ENCODE assay signal across 1 cellular context in the genomic region with DNA sequence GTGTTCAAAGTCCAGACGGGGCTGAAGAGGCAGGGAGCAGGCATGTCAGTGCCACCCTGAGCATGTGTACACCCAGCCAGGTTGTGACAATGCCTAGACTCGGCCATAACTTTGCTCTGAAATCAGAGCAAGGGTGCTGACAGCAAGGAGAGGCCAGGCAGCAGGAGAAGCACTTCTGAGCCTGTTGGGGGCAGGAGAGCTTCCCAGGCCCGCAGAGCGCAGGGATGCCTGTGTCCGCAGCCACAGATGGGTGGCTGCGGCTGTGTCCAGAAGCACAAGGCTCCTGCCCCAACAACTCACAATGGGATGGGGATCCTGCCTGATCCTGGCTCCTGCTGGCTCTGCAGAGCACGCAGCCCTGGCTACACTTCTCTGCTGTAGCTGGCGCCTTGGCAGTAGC.
TF ChIP-seq lines count a peak whose summit lies in the region.

No MANE protein-coding gene starts in this region.

TF ChIP-seq in H1, 55 proteins besides CTCF, POLR2A, EP300 and RAD21 (continued from another document):
- TF ChIP-seq, protein P1, sequence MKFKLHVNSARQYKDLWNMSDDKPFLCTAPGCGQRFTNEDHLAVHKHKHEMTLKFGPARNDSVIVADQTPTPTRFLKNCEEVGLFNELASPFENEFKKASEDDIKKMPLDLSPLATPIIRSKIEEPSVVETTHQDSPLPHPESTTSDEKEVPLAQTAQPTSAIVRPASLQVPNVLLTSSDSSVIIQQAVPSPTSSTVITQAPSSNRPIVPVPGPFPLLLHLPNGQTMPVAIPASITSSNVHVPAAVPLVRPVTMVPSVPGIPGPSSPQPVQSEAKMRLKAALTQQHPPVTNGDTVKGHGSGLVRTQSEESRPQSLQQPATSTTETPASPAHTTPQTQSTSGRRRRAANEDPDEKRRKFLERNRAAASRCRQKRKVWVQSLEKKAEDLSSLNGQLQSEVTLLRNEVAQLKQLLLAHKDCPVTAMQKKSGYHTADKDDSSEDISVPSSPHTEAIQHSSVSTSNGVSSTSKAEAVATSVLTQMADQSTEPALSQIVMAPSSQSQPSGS (IDR thresholded peaks at IDR 0.05; ENCODE audit: low read length): no peak
- no peak for TF ChIP-seq SP4 (IDR thresholded peaks at IDR 0.05; ENCODE audit: low read length)
- TF ChIP-seq KDM5A (IDR thresholded peaks at IDR 0.05; ENCODE audit: low read length): no peak
- TF ChIP-seq ASH2L (IDR thresholded peaks at IDR 0.05; ENCODE audit: low read length): no peak
- no peak for TF ChIP-seq CREB1 (IDR thresholded peaks at IDR 0.05)
- TF ChIP-seq JUN (IDR thresholded peaks at IDR 0.05; ENCODE audit: low read depth, low read length): no peak
